Comparison of ENCODE assay signal across 18 cellular contexts in the genomic region with DNA sequence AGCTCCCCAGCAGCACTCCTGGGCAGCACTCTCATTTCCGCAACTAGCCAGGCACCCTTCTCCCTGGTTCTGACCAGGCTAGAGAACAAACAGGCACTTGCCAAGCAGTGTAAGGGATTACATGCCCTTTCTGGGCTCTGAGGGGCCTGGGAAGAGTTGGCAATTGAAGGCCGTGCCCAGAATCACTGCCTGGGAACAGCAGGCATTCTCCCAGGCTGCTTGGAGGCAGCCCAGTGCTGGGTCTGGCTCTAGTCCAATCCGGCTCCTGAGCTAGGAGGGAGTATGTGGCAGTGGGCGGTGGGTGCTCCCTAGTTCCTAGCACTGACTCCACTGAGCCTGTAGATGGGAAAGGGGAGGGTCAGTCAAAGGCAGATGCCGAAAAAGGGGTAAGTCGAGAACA. TPM values are rescaled to one million over a fixed set of nuclear protein-coding genes. Genes with fewer than 3 reads are reported as not detected.
DNase-seq lines count a peak whose midpoint lies in the region; ATAC-seq and TF ChIP-seq lines count a peak whose summit lies in the region.
"Had no signal": no experiment of that assay in that cellular context is flagged by ENCODE, and none has a peak within 500 bp of the region (broad histone marks: within the 10 kb centered on the region; RNA-seq: fewer than 3 reads in every experiment).

No MANE protein-coding gene starts in this region.

- no peak overlapping the region for H3K27ac ChIP-seq in PC-9
- no peak overlapping the region for H3K27ac ChIP-seq in thyroid gland
- H3K27ac ChIP-seq: right lobe of liver had no signal

- peak overlapping the region; percentile 98 for H3K27ac Mint-ChIP-seq in dendritic cell treated with granulocyte-macrophage colony-stimulating factor and Interleukin-4, amounts not matched to agents 40 ng/mL and 50 ng/mL, for 4 days
- H3K27ac Mint-ChIP-seq in naive B cell, result peak overlapping the region in 4 of 6 donors; percentile 12 to 76 (median 48)
- H3K27ac Mint-ChIP-seq: B cell; T-helper 2 cell treated with Interferon-gamma antibody and Interleukin-4, amounts not matched to agents 5 μg/mL and 100 μg/mL, for 36 hours had no signal

- DNase-seq in PC-9 (no peak), naive B cell (no peak), thyroid gland (peak; percentile 23 to 27), NCI-H345 treated with DMSO at 0.1 percent for 48 hours (lab: John Stamatoyannopoulos, UW; ENCODE audit: unreplicated experiment) (no peak), NCI-H1417 (lab: John Stamatoyannopoulos, UW) (no peak)
- DNase-seq: activated CD4-positive, alpha-beta T cell treated with anti-CD3 and anti-CD28 coated beads for 48 hours; activated CD8-positive, alpha-beta memory T cell treated with anti-CD3 and anti-CD28 coated beads, Interleukin-2, amount 50 U/mL, for 48 hours; activated naive CD4-positive, alpha-beta T cell treated with Interleukin-2 at 50 U/mL for 16 hours; GF-D8; glutamatergic neuron; mesendoderm; NCI-H510A had no signal

- no peak for TF ChIP-seq POLR2A in thyroid gland (IDR thresholded peaks at IDR 0.05)

- 0 out of 2 replicates have a peak overlapping the region, but pooled peaks have one; percentile 7 for H2AFZ ChIP-seq in PC-9

- no peaks in the 10 kb centered on the region for H3F3A ChIP-seq in PC-9 (ENCODE audit: insufficient read depth, low read depth)

- H3K4me1 Mint-ChIP-seq in dendritic cell treated with granulocyte-macrophage colony-stimulating factor and Interleukin-4, amounts not matched to agents 40 ng/mL and 50 ng/mL, for 4 days (ENCODE audit: low read depth), result peaks cover 50% of the 10 kb centered on the region
- H3K4me1 Mint-ChIP-seq in naive B cell, result peaks cover 13 to 27% (median 14%) of the 10 kb centered on the region in 3 donors
- H3K4me1 Mint-ChIP-seq: neural crest cell had no signal

- no peaks in the 10 kb centered on the region for H3K9me3 ChIP-seq in PC-9 (ENCODE audit: insufficient read depth, low read depth)
- H3K9me3 ChIP-seq in thyroid gland, result no peaks in the 10 kb centered on the region
- H3K9me3 ChIP-seq: right lobe of liver had no signal

- H4K20me1 ChIP-seq in PC-9 (ENCODE audit: insufficient read depth), result no peaks in the 10 kb centered on the region

- no peaks in the 10 kb centered on the region for H3K36me3 Mint-ChIP-seq in dendritic cell treated with granulocyte-macrophage colony-stimulating factor and Interleukin-4, amounts not matched to agents 40 ng/mL and 50 ng/mL, for 4 days (ENCODE audit: low read depth)
- no peaks in the 10 kb centered on the region for H3K36me3 Mint-ChIP-seq in naive B cell

- H3K36me3 ChIP-seq in PC-9 (ENCODE audit: low read depth), result no peaks in the 10 kb centered on the region
- H3K36me3 ChIP-seq in thyroid gland, result no peaks in the 10 kb centered on the region
- H3K36me3 ChIP-seq: right lobe of liver had no signal

- BruUV-seq in PC-9 (replicated peaks; lab: Mats Ljungman, UMichigan), result no TSS peak

- CTCF ChIA-PET in PC-9 (lab: Charles Lee), result no interaction called here

- POLR2A ChIA-PET in PC-9 (lab: Charles Lee; ENCODE audit: unreplicated experiment), result no interaction called here

- no peaks in the 10 kb centered on the region for H3K9me3 Mint-ChIP-seq in dendritic cell treated with granulocyte-macrophage colony-stimulating factor and Interleukin-4, amounts not matched to agents 40 ng/mL and 50 ng/mL, for 4 days
- no peaks in the 10 kb centered on the region for H3K9me3 Mint-ChIP-seq in naive B cell
- H3K9me3 Mint-ChIP-seq: neural crest cell; T-helper 2 cell treated with Interferon-gamma antibody and Interleukin-4, amounts not matched to agents 5 μg/mL and 100 μg/mL, for 36 hours had no signal

- no peaks in the 10 kb centered on the region for H3K9me2 ChIP-seq in PC-9 (ENCODE audit: insufficient read depth)

- 77 to 92% methylated on average over 5 to 6 of the region's 6 CpGs for WGBS in thyroid gland, 2 donors

- ATAC-seq in naive B cell (ENCODE audit: low read depth in 2 of 2) (no peak), GM19351 (IDR thresholded peaks at IDR 0.05; ENCODE audit: unreplicated experiment) (no peak)
- ATAC-seq: right lobe of liver had no signal

- no peaks in the 10 kb centered on the region for H3K79me2 ChIP-seq in PC-9 (ENCODE audit: low read depth)

- H3K4me2 ChIP-seq in PC-9, result no peak overlapping the region

- H3K27me3 ChIP-seq in PC-9 (ENCODE audit: insufficient read depth, low read depth), result peaks cover 8% of the 10 kb centered on the region; the same call in 1 of the 2 replicates
- H3K27me3 ChIP-seq in thyroid gland, result no peaks in the 10 kb centered on the region
- H3K27me3 ChIP-seq: right lobe of liver had no signal

- H3K4me1 ChIP-seq in PC-9 (replicated peaks; ENCODE audit: insufficient read depth), result no peaks in the 10 kb centered on the region
- H3K4me1 ChIP-seq in thyroid gland, result peaks cover 24% of the 10 kb centered on the region in 2 donors

- H3K4me3 ChIP-seq in PC-9, result no peak overlapping the region
- H3K4me3 ChIP-seq in thyroid gland (replicated peaks in 1 of 3), result no peak overlapping the region
- H3K4me3 ChIP-seq: right lobe of liver had no signal

- H3K4me3 Mint-ChIP-seq in dendritic cell treated with granulocyte-macrophage colony-stimulating factor and Interleukin-4, amounts not matched to agents 40 ng/mL and 50 ng/mL, for 4 days, result no peak overlapping the region
- no peak overlapping the region for H3K4me3 Mint-ChIP-seq in naive B cell
- H3K4me3 Mint-ChIP-seq: B cell; neural crest cell; T-helper 2 cell treated with Interferon-gamma antibody and Interleukin-4, amounts not matched to agents 5 μg/mL and 100 μg/mL, for 36 hours had no signal

- no peaks in the 10 kb centered on the region for H3K27me3 Mint-ChIP-seq in dendritic cell treated with granulocyte-macrophage colony-stimulating factor and Interleukin-4, amounts not matched to agents 40 ng/mL and 50 ng/mL, for 4 days
- H3K27me3 Mint-ChIP-seq in naive B cell, result no peaks in the 10 kb centered on the region
- H3K27me3 Mint-ChIP-seq: B cell had no signal

- no peak for TF ChIP-seq CTCF in PC-9 (conservative IDR thresholded peaks at IDR 0.05)
- no peak for TF ChIP-seq CTCF in thyroid gland (IDR thresholded peaks at IDR 0.05)

- intact Hi-C loops in PC-9 (cut with micrococcal nuclease; ENCODE audit: unreplicated experiment) (no loop called here), thyroid gland (cut with DNase I) (no loop called here)
- intact Hi-C loops in dendritic cell treated with granulocyte-macrophage colony-stimulating factor and Interleukin-4, amounts not matched to agents 40 ng/mL and 50 ng/mL, for 4 days (cut with micrococcal nuclease), result loop anchor here (5.0 kb wide), 2 partner anchors 37 to 38 kb away; no protein-coding TSS in a partner anchor

RNA-seq across cellular contexts. Expression of a gene that starts 34.1 kb away (rescaled TPM):
- 93.6 and 127 TPM in 2 replicates for total RNA-seq in PC-9 (2021)
- 10 to 100 TPM; 45.7 to 84.3 (median 66.9) TPM for polyA plus RNA-seq in naive B cell (ENCODE audit: low read depth in 6 of 6)
- total RNA-seq in thyroid gland, result 100 to 1,000 TPM; 152 to 237 (median 186) TPM

Comparison
In these comparisons a context has a peak if more than half of its experiments do, and no peak if none do; other contexts are left out.
1. DNase-seq: peak in thyroid gland (2 of 2); none in PC-9 (0 of 2), naive B cell (single experiment), NCI-H345 treated with DMSO at 0.1 percent for 48 hours (single experiment) and NCI-H1417 (0 of 3).